ENCODE assay signal across 1 cellular context in genomic region chr13:100518394-100519062, GRCh38.
TF ChIP-seq lines count a peak whose summit lies in the region.

No MANE protein-coding gene starts in this region.

TF ChIP-seq in WTC11, 78 proteins besides CTCF, POLR2A, EP300 and RAD21 (continued from another document):
- no peak for TF ChIP-seq ZNF281 (CRISPR knock-in tag; IDR thresholded peaks at IDR 0.05)
